In the genomic region with DNA sequence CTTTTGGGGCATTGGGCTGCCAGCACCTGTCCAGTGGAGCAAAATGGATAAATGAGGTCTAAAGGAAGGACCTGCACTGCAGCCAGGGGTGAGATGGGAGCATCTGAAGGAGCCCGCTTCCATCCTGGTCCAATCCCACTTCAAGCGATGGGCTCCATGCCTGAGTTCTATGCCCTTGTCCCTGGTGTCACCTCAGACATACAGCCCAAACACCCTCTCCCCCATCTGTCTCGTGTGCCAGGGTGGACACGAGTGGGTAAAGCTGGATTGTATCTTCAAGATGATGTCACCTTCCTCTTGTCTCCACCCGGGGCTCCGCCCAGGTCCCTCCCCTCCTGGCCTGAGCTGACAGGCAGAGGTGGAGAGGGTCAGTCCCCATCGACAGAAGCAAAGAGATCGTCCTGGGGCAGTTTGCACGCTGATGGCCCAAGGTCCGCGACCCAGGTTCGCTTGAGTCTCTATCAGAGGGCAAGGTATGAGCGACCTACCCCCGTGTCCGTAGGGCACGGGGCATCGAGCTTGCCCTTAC, we compare ENCODE assay signal across 1 cellular context.
A peak's percentile ranks its signal among the peaks of the same experiment; 100 is the strongest.
TF ChIP-seq lines count a peak whose summit lies in the region.

No MANE protein-coding gene starts in this region.

TF ChIP-seq in HepG2, 621 proteins besides CTCF, POLR2A, EP300 and RAD21 (continued from another document and continues in another):
- TF ChIP-seq, protein P1, sequence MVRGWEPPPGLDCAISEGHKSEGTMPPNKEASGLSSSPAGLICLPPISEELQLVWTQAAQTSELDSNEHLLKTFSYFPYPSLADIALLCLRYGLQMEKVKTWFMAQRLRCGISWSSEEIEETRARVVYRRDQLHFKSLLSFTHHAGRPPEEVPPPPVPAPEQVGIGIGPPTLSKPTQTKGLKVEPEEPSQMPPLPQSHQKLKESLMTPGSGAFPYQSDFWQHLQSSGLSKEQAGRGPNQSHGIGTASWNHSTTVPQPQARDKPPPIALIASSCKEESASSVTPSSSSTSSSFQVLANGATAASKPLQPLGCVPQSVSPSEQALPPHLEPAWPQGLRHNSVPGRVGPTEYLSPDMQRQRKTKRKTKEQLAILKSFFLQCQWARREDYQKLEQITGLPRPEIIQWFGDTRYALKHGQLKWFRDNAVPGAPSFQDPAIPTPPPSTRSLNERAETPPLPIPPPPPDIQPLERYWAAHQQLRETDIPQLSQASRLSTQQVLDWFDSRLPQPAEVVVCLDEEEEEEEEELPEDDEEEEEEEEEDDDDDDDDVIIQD (CRISPR knock-in tag; IDR thresholded peaks at IDR 0.05; ENCODE audit: low read depth) = no peak
- TF ChIP-seq ELF4 (CRISPR knock-in tag; IDR thresholded peaks at IDR 0.05; ENCODE audit: borderline replicate concordance) = no peak
- TF ChIP-seq, protein P2, sequence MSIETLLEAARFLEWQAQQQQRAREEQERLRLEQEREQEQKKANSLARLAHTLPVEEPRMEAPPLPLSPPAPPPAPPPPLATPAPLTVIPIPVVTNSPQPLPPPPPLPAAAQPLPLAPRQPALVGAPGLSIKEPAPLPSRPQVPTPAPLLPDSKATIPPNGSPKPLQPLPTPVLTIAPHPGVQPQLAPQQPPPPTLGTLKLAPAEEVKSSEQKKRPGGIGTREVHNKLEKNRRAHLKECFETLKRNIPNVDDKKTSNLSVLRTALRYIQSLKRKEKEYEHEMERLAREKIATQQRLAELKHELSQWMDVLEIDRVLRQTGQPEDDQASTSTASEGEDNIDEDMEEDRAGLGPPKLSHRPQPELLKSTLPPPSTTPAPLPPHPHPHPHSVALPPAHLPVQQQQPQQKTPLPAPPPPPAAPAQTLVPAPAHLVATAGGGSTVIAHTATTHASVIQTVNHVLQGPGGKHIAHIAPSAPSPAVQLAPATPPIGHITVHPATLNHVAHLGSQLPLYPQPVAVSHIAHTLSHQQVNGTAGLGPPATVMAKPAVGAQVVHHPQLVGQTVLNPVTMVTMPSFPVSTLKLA (IDR thresholded peaks at IDR 0.05) = no peak
- TF ChIP-seq ZNF382 (CRISPR knock-in tag; IDR thresholded peaks at IDR 0.05; ENCODE audit: borderline replicate concordance) = no peak
- no peak for TF ChIP-seq HMGA1 (CRISPR knock-in tag; conservative IDR thresholded peaks at IDR 0.05)
- TF ChIP-seq, protein P3, sequence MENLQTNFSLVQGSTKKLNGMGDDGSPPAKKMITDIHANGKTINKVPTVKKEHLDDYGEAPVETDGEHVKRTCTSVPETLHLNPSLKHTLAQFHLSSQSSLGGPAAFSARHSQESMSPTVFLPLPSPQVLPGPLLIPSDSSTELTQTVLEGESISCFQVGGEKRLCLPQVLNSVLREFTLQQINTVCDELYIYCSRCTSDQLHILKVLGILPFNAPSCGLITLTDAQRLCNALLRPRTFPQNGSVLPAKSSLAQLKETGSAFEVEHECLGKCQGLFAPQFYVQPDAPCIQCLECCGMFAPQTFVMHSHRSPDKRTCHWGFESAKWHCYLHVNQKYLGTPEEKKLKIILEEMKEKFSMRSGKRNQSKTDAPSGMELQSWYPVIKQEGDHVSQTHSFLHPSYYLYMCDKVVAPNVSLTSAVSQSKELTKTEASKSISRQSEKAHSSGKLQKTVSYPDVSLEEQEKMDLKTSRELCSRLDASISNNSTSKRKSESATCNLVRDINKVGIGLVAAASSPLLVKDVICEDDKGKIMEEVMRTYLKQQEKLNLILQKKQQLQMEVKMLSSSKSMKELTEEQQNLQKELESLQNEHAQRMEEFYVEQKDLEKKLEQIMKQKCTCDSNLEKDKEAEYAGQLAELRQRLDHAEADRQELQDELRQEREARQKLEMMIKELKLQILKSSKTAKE (CRISPR knock-in tag; IDR thresholded peaks at IDR 0.05; ENCODE audit: borderline replicate concordance) = no peak; the same call in 1 of the 2 replicates
- peak; percentile 56; the same call in 1 of the 2 replicates for TF ChIP-seq HIC2 (CRISPR knock-in tag; IDR thresholded peaks at IDR 0.05; ENCODE audit: low read depth)
- no peak for TF ChIP-seq FOXP1 (IDR thresholded peaks at IDR 0.05)
- no peak for TF ChIP-seq FOXP1 (CRISPR knock-in tag; IDR thresholded peaks at IDR 0.05)
- TF ChIP-seq THAP11 (CRISPR knock-in tag; IDR thresholded peaks at IDR 0.05) = no peak
- peak; percentile 43; the same call in 1 of the 2 replicates for TF ChIP-seq PHF20 (CRISPR knock-in tag; IDR thresholded peaks at IDR 0.05)
- no peak for TF ChIP-seq ZNF280B (CRISPR knock-in tag; IDR thresholded peaks at IDR 0.05; ENCODE audit: borderline replicate concordance)
- TF ChIP-seq FOXC1 (CRISPR knock-in tag; IDR thresholded peaks at IDR 0.05; ENCODE audit: borderline replicate concordance) = no peak
- no peak for TF ChIP-seq ZNF546 (CRISPR knock-in tag; conservative IDR thresholded peaks at IDR 0.05)
- no peak for TF ChIP-seq ZC3H13 (CRISPR knock-in tag; IDR thresholded peaks at IDR 0.05)
- no peak for TF ChIP-seq SMARCE1 (IDR thresholded peaks at IDR 0.05; ENCODE audit: borderline replicate concordance)
- no peak for TF ChIP-seq CC2D1A (CRISPR knock-in tag; IDR thresholded peaks at IDR 0.05)
- TF ChIP-seq ZNF383 (CRISPR knock-in tag; IDR thresholded peaks at IDR 0.05; ENCODE audit: borderline replicate concordance) = peak; percentile 55; the same call in 1 of the 2 replicates
- TF ChIP-seq, protein P4, sequence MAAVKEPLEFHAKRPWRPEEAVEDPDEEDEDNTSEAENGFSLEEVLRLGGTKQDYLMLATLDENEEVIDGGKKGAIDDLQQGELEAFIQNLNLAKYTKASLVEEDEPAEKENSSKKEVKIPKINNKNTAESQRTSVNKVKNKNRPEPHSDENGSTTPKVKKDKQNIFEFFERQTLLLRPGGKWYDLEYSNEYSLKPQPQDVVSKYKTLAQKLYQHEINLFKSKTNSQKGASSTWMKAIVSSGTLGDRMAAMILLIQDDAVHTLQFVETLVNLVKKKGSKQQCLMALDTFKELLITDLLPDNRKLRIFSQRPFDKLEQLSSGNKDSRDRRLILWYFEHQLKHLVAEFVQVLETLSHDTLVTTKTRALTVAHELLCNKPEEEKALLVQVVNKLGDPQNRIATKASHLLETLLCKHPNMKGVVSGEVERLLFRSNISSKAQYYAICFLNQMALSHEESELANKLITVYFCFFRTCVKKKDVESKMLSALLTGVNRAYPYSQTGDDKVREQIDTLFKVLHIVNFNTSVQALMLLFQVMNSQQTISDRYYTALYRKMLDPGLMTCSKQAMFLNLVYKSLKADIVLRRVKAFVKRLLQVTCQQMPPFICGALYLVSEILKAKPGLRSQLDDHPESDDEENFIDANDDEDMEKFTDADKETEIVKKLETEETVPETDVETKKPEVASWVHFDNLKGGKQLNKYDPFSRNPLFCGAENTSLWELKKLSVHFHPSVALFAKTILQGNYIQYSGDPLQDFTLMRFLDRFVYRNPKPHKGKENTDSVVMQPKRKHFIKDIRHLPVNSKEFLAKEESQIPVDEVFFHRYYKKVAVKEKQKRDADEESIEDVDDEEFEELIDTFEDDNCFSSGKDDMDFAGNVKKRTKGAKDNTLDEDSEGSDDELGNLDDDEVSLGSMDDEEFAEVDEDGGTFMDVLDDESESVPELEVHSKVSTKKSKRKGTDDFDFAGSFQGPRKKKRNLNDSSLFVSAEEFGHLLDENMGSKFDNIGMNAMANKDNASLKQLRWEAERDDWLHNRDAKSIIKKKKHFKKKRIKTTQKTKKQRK (IDR thresholded peaks at IDR 0.05; ENCODE audit: low read length) = no peak
- no peak for TF ChIP-seq YEATS4 (CRISPR knock-in tag; IDR thresholded peaks at IDR 0.05; ENCODE audit: borderline replicate concordance)
- TF ChIP-seq CREBL2 (CRISPR knock-in tag; IDR thresholded peaks at IDR 0.05; ENCODE audit: borderline replicate concordance) = no peak
- TF ChIP-seq FOSL2 (CRISPR knock-in tag; IDR thresholded peaks at IDR 0.05) = no peak
- no peak for TF ChIP-seq ONECUT2 (CRISPR knock-in tag; IDR thresholded peaks at IDR 0.05)
- TF ChIP-seq ZBTB8A (CRISPR knock-in tag; IDR thresholded peaks at IDR 0.05; ENCODE audit: borderline replicate concordance, low read depth) = no peak
- TF ChIP-seq SOX13 (IDR thresholded peaks at IDR 0.05) = no peak
- TF ChIP-seq SOX13 (CRISPR knock-in tag; conservative IDR thresholded peaks at IDR 0.05 in 1 of 2, IDR thresholded peaks at IDR 0.05 in 1 of 2) = no peak
- TF ChIP-seq ZNF296 (CRISPR knock-in tag; conservative IDR thresholded peaks at IDR 0.05) = 0 out of 2 replicates have a peak, but pooled peaks have one; percentile 66
- no peak for TF ChIP-seq ZNF781 (CRISPR knock-in tag; IDR thresholded peaks at IDR 0.05; ENCODE audit: borderline replicate concordance, not compliant biosample characterization)
- TF ChIP-seq RFXAP (CRISPR knock-in tag; IDR thresholded peaks at IDR 0.05; ENCODE audit: borderline replicate concordance) = no peak
- TF ChIP-seq ZBTB43 (CRISPR knock-in tag; conservative IDR thresholded peaks at IDR 0.05) = no peak
- TF ChIP-seq RARA (CRISPR knock-in tag; IDR thresholded peaks at IDR 0.05) = no peak
- no peak for TF ChIP-seq ZMAT3 (CRISPR knock-in tag; conservative IDR thresholded peaks at IDR 0.05)
- no peak for TF ChIP-seq SATB2 (CRISPR knock-in tag; IDR thresholded peaks at IDR 0.05)
- TF ChIP-seq ZNF142 (CRISPR knock-in tag; IDR thresholded peaks at IDR 0.05) = no peak
- no peak for TF ChIP-seq TMF1 (CRISPR knock-in tag; IDR thresholded peaks at IDR 0.05; ENCODE audit: low read depth)
- no peak for TF ChIP-seq NCOA5 (CRISPR knock-in tag; IDR thresholded peaks at IDR 0.05)
- no peak for TF ChIP-seq LCORL (IDR thresholded peaks at IDR 0.05)
- TF ChIP-seq LCORL (CRISPR knock-in tag; IDR thresholded peaks at IDR 0.05) = no peak
- TF ChIP-seq KLF11 (CRISPR knock-in tag; IDR thresholded peaks at IDR 0.05) = no peak; the same call in 1 of the 2 replicates
